ENCODE assay signal across 10 cellular contexts in the genomic region with DNA sequence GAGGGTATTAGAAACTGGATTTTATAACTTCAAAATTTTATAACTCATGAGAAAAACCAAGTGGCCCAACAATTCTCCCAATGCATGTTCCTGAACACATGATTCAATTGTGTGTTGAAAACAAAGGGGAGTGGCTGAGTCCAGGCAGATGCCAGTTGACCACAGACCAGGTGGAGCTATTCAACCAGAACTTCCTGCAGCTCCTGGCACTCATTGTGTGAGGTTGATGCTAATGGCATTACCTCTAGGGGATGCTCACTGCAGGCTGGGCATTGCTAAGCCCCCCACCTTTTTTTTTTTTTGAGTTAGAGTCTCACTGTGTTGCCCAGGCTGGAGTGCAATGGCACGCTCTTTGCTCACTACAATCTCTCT. TPM values are rescaled to one million over a fixed set of nuclear protein-coding genes. Genes with fewer than 3 reads are reported as not detected.
A peak's percentile ranks its signal among the peaks of the same experiment; 100 is the strongest.
DNase-seq lines count a peak whose midpoint lies in the region; ATAC-seq and TF ChIP-seq lines count a peak whose summit lies in the region.
"Had no signal": no experiment of that assay in that cellular context is flagged by ENCODE, and none has a peak within 500 bp of the region (broad histone marks: within the 10 kb centered on the region; RNA-seq: fewer than 3 reads in every experiment).

No MANE protein-coding gene starts in this region.

- H3K27ac ChIP-seq in upper lobe of right lung, result peak overlapping the region; percentile 79
- H3K27ac ChIP-seq: KMS-11 had no signal

- no peaks in the 10 kb centered on the region for H3K9me3 Mint-ChIP-seq in activated CD4-positive, alpha-beta T cell treated with anti-CD3 and anti-CD28 coated beads, Interleukin-2, amount 10 ng/mL, durations not matched to agents 7 days and 5 days
- H3K9me3 Mint-ChIP-seq: CD14-positive monocyte had no signal

- H3K4me1 ChIP-seq in upper lobe of right lung, result peaks cover 81% of the 10 kb centered on the region

- POLR2A ChIA-PET in activated CD4-positive, alpha-beta T cell treated with anti-CD3 and anti-CD28 coated beads, Interleukin-2, amount 10 ng/mL, durations not matched to agents 7 days and 5 days (lab: Charles Lee), result no interaction called here

- peaks cover 21% of the 10 kb centered on the region for H3K4me1 Mint-ChIP-seq in activated CD4-positive, alpha-beta T cell treated with anti-CD3 and anti-CD28 coated beads, Interleukin-2, amount 10 ng/mL, durations not matched to agents 7 days and 5 days

- peaks cover under 1% of the 10 kb centered on the region for H3K36me3 Mint-ChIP-seq in activated CD4-positive, alpha-beta T cell treated with anti-CD3 and anti-CD28 coated beads, Interleukin-2, amount 10 ng/mL, durations not matched to agents 7 days and 5 days (ENCODE audit: low read depth)

- DNase-seq in SKM-1 treated with dmso at 0.1 percent for 144 hours (lab: John Stamatoyannopoulos, UW; ENCODE audit: unreplicated experiment) (peak; percentile 15), SKM-1 (lab: John Stamatoyannopoulos, UW; ENCODE audit: unreplicated experiment) (no peak), SHP77 treated with DMSO at 0.1 percent for 48 hours (lab: John Stamatoyannopoulos, UW) (peak; percentile 76), islet precursor cell (peak; percentile 65), upper lobe of right lung (no peak)
- no peak for DNase-seq in activated CD4-positive, alpha-beta T cell treated with anti-CD3 and anti-CD28 coated beads, Interleukin-2, amount 10 ng/mL, durations not matched to agents 7 days and 5 days
- no peak for DNase-seq in stimulated activated CD4-positive, alpha-beta T cell treated with anti-CD3 and anti-CD28 coated beads, Interleukin-12 subunit alpha, Interleukin-12 subunit beta, amount 100 ng/mL, for 4 hours
- no peak for DNase-seq in activated naive CD4-positive, alpha-beta T cell treated with Interleukin-2 at 50 U/mL for 16 hours

- ATAC-seq in upper lobe of right lung, result no peak

- CTCF ChIA-PET in activated CD4-positive, alpha-beta T cell treated with anti-CD3 and anti-CD28 coated beads, Interleukin-2, amount 10 ng/mL, durations not matched to agents 7 days and 5 days (lab: Charles Lee), result interaction anchor here (0.8 to 1.5 kb wide), 9 partner anchors 9 to 91 kb away, joined by 3 to 5 read pairs (median 3); no protein-coding TSS in a partner anchor

- no peak overlapping the region for H3K4me3 Mint-ChIP-seq in activated CD4-positive, alpha-beta T cell treated with anti-CD3 and anti-CD28 coated beads, Interleukin-2, amount 10 ng/mL, durations not matched to agents 7 days and 5 days
- H3K4me3 Mint-ChIP-seq: CD14-positive monocyte had no signal

- no peaks in the 10 kb centered on the region for H3K9me3 ChIP-seq in upper lobe of right lung

- H3K4me3 ChIP-seq in upper lobe of right lung, result no peak overlapping the region

- no peak overlapping the region for H3K27ac Mint-ChIP-seq in activated CD4-positive, alpha-beta T cell treated with anti-CD3 and anti-CD28 coated beads, Interleukin-2, amount 10 ng/mL, durations not matched to agents 7 days and 5 days

- intact Hi-C loops in upper lobe of right lung (cut with DNase I), result no loop called here

- H3K27me3 Mint-ChIP-seq in activated CD4-positive, alpha-beta T cell treated with anti-CD3 and anti-CD28 coated beads, Interleukin-2, amount 10 ng/mL, durations not matched to agents 7 days and 5 days, result no peaks in the 10 kb centered on the region

- H3K27me3 ChIP-seq in upper lobe of right lung, result no peaks in the 10 kb centered on the region

- no peak for TF ChIP-seq CTCF in upper lobe of right lung (IDR thresholded peaks at IDR 0.05)

- peaks cover 4% of the 10 kb centered on the region for H3K36me3 ChIP-seq in upper lobe of right lung

RNA-seq across cellular contexts. Expression of gene MYOF, which starts 20.3 kb away (rescaled TPM):
- total RNA-seq in upper lobe of right lung, result 132 TPM
- 1 to 10 TPM; 1.4 to 2.7 TPM for total RNA-seq in activated CD4-positive, alpha-beta T cell treated with anti-CD3 and anti-CD28 coated beads, Interleukin-2, amount 10 ng/mL, durations not matched to agents 7 days and 5 days

RNA-seq across cellular contexts. Expression of gene CEP55, which starts 34.6 kb away (rescaled TPM):
- total RNA-seq in upper lobe of right lung, result 0.35 TPM
- 10 to 100 TPM; 77.5 to 92.3 TPM for total RNA-seq in activated CD4-positive, alpha-beta T cell treated with anti-CD3 and anti-CD28 coated beads, Interleukin-2, amount 10 ng/mL, durations not matched to agents 7 days and 5 days

Comparison
In these comparisons a context has a peak if more than half of its experiments do, and no peak if none do; other contexts are left out.
1. DNase-seq: peak in SKM-1 treated with dmso at 0.1 percent for 144 hours (single experiment), SHP77 treated with DMSO at 0.1 percent for 48 hours (single experiment) and islet precursor cell (single experiment); none in SKM-1 (single experiment), upper lobe of right lung (single experiment), activated CD4-positive, alpha-beta T cell treated with anti-CD3 and anti-CD28 coated beads, Interleukin-2, amount 10 ng/mL, durations not matched to agents 7 days and 5 days (single experiment), stimulated activated CD4-positive, alpha-beta T cell treated with anti-CD3 and anti-CD28 coated beads, Interleukin-12 subunit alpha, Interleukin-12 subunit beta, amount 100 ng/mL, for 4 hours (single experiment) and activated naive CD4-positive, alpha-beta T cell treated with Interleukin-2 at 50 U/mL for 16 hours (single experiment).
2. RNA of gene MYOF, which starts 20.3 kb away (total RNA-seq): 132 TPM in upper lobe of right lung (single experiment); 1.4 to 2.7 TPM in activated CD4-positive, alpha-beta T cell treated with anti-CD3 and anti-CD28 coated beads, Interleukin-2, amount 10 ng/mL, durations not matched to agents 7 days and 5 days; every median in the first group is over 10 times any median in the second.
3. RNA of gene CEP55, which starts 34.6 kb away (total RNA-seq): 77.5 to 92.3 TPM in activated CD4-positive, alpha-beta T cell treated with anti-CD3 and anti-CD28 coated beads, Interleukin-2, amount 10 ng/mL, durations not matched to agents 7 days and 5 days; 0.35 TPM in upper lobe of right lung (single experiment); every median in the first group is over 10 times any median in the second.